Comparison of ENCODE assay signal across 21 cellular contexts in the genomic region with DNA sequence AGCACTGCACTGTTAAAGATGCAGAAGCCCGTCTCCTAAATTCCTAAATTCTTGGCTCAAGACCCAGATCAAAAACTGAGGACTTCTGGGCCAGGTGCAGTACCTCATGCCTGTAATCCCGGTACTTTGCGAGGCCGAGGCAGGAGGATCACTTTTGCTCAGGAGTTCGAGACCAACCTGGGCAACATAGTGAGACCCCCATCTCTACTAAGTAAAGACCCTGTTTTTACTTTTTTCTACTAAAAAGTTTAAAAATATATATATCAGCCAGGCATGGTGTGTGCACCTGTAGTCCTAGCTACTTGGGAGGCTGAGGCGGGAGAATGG. TPM values are rescaled to one million over a fixed set of nuclear protein-coding genes. Genes with fewer than 3 reads are reported as not detected.
A peak's percentile ranks its signal among the peaks of the same experiment; 100 is the strongest.
DNase-seq lines count a peak whose midpoint lies in the region; ATAC-seq and TF ChIP-seq lines count a peak whose summit lies in the region.
"Had no signal": no experiment of that assay in that cellular context is flagged by ENCODE, and none has a peak within 500 bp of the region (broad histone marks: within the 10 kb centered on the region; RNA-seq: fewer than 3 reads in every experiment).

No MANE protein-coding gene starts in this region.

- H3K9me3 ChIP-seq in PC-3 (ENCODE audit: low read length), result no peaks in the 10 kb centered on the region
- no peaks in the 10 kb centered on the region for H3K9me3 ChIP-seq in hepatocyte (ENCODE audit: low read depth)
- no peaks in the 10 kb centered on the region for H3K9me3 ChIP-seq in neuronal stem cell (replicated peaks in 1 of 2; ENCODE audit: control insufficient read depth in 2 of 2, insufficient read depth in 1 of 2, low read depth in 1 of 2, low read length in 2 of 2)
- no peaks in the 10 kb centered on the region for H3K9me3 ChIP-seq in BE2C
- H3K9me3 ChIP-seq: uterus had no signal

- H3K4me3 Mint-ChIP-seq in Calu3 (ENCODE audit: low read depth, unreplicated experiment) (peak overlapping the region; percentile 70), glutamatergic neuron (ENCODE audit: unreplicated experiment) (no peak overlapping the region)
- H3K4me3 Mint-ChIP-seq: activated CD8-positive, alpha-beta T cell treated with anti-CD3 and anti-CD28 coated beads, Interleukin-2, amount 10 ng/mL, durations not matched to agents 7 days and 5 days; activated naive CD4-positive, alpha-beta T cell treated with anti-CD3 and anti-CD28 coated beads, Interleukin-2, amount 50 U/mL, for 24 hours; activated T-cell treated with anti-CD3 and anti-CD28 coated beads, Interleukin-2, amount 50 U/mL, for 4 hours; naive thymus-derived CD8-positive, alpha-beta T cell had no signal

- H2BK12ac ChIP-seq in neuronal stem cell (ENCODE audit: low read length), result no peak overlapping the region

- TSS peak; percentile 77 for BruUV-seq in Calu3 (replicated peaks; lab: Mats Ljungman, UMichigan)
- BruUV-seq in PC-3 (replicated peaks; lab: Mats Ljungman, UMichigan), result TSS peak; percentile 92

- H4K8ac ChIP-seq in neuronal stem cell (ENCODE audit: low read depth, low read length), result no peak overlapping the region

- no peak overlapping the region for H3K23ac ChIP-seq in neuronal stem cell (ENCODE audit: low read depth, low read length, poor library complexity)

- H3K9ac ChIP-seq in PC-3 (ENCODE audit: low read length) (no peak overlapping the region), neuronal stem cell (ENCODE audit: low read depth, low read length, poor library complexity) (no peak overlapping the region)
- H3K9ac ChIP-seq: parathyroid adenoma had no signal

- H3K27me3 Mint-ChIP-seq in Calu3 (ENCODE audit: unreplicated experiment) (no peaks in the 10 kb centered on the region), glutamatergic neuron (ENCODE audit: unreplicated experiment) (peaks cover 1% of the 10 kb centered on the region)

- WGBS in hepatocyte (ENCODE audit: low lambda C conversion rate, missing lambda C conversion rate), result 56% methylated on average over 6 of the region's 6 CpGs
- WGBS in neuronal stem cell (ENCODE audit: extremely low coverage in 2 of 2, insufficient read length in 2 of 2, insufficient replicate concordance in 1 of 2), 2 donors, result no CpG with 5 or more reads among the region's 6 CpGs

- H3F3A ChIP-seq in PC-3 (ENCODE audit: low read length, unreplicated experiment), result peaks cover 8% of the 10 kb centered on the region

- H3K4me2 ChIP-seq in PC-3 (ENCODE audit: low read length) (peak overlapping the region; percentile 75), hepatocyte (peak overlapping the region; percentile 7), neuronal stem cell (ENCODE audit: insufficient read depth, low read length, poor library complexity, severe bottlenecking) (no peak overlapping the region)

- no peak overlapping the region for H3K18ac ChIP-seq in neuronal stem cell (ENCODE audit: low read length)

- H4K20me1 ChIP-seq in PC-3 (ENCODE audit: low read length) (no peaks in the 10 kb centered on the region), hepatocyte (ENCODE audit: insufficient read depth, poor library complexity, severe bottlenecking) (no peaks in the 10 kb centered on the region)

- DNase-seq in Calu3 (no peak), PC-3 (no peak), hepatocyte (ENCODE audit: low spot score) (no peak), neuronal stem cell (ENCODE audit: low spot score) (no peak), glutamatergic neuron (no peak), BE2C (no peak)
- DNase-seq in activated CD8-positive, alpha-beta memory T cell treated with anti-CD3 and anti-CD28 coated beads, Interleukin-2, amount 50 U/mL, for 48 hours, result no peak
- DNase-seq: activated CD8-positive, alpha-beta T cell treated with anti-CD3 and anti-CD28 coated beads, Interleukin-2, amount 10 ng/mL, durations not matched to agents 7 days and 5 days; activated T-cell treated with anti-CD3 and anti-CD28 coated beads, Interleukin-2, amount 50 U/mL, for 4 hours; anterior cingulate cortex; GOT3; hippocampal formation; naive thymus-derived CD8-positive, alpha-beta T cell; NCI-H1694 treated with DMSO at 0.1 percent for 48 hours; RPMI8226 had no signal

- H2AFZ ChIP-seq in PC-3 (ENCODE audit: low read length) (0 out of 2 replicates have a peak overlapping the region, but pooled peaks have one; percentile 9), hepatocyte (no peak overlapping the region), neuronal stem cell (ENCODE audit: low read length) (no peak overlapping the region)
- H2AFZ ChIP-seq: parathyroid adenoma had no signal

- H3K27ac Mint-ChIP-seq in Calu3 (ENCODE audit: unreplicated experiment) (peak overlapping the region; percentile 83), glutamatergic neuron (ENCODE audit: unreplicated experiment) (no peak overlapping the region)
- H3K27ac Mint-ChIP-seq: activated CD8-positive, alpha-beta T cell treated with anti-CD3 and anti-CD28 coated beads, Interleukin-2, amount 10 ng/mL, durations not matched to agents 7 days and 5 days; activated naive CD4-positive, alpha-beta T cell treated with anti-CD3 and anti-CD28 coated beads, Interleukin-2, amount 50 U/mL, for 24 hours had no signal

- H3K4me1 Mint-ChIP-seq in Calu3 (ENCODE audit: low read depth, unreplicated experiment), result peaks cover 31% of the 10 kb centered on the region
- no peaks in the 10 kb centered on the region for H3K4me1 Mint-ChIP-seq in glutamatergic neuron (ENCODE audit: low read depth, unreplicated experiment)

- TF ChIP-seq CTCF in Calu3 (IDR thresholded peaks at IDR 0.05; ENCODE audit: unreplicated experiment) (no peak), PC-3 (conservative IDR thresholded peaks at IDR 0.05; ENCODE audit: low read depth, low read length) (no peak), hepatocyte (IDR thresholded peaks at IDR 0.05; ENCODE audit: poor library complexity) (no peak), glutamatergic neuron (IDR thresholded peaks at IDR 0.05; ENCODE audit: partially characterized antibody, unreplicated experiment) (no peak), BE2C (IDR thresholded peaks at IDR 0.05; ENCODE audit: low read depth, low read length) (no peak)

- ATAC-seq in PC-3, result no peak; the same call in 1 of the 2 replicates
- no peak for ATAC-seq in HG03521 (IDR thresholded peaks at IDR 0.05; ENCODE audit: unreplicated experiment)
- ATAC-seq: activated CD8-positive, alpha-beta T cell treated with anti-CD3 and anti-CD28 coated beads, Interleukin-2, amount 10 ng/mL, durations not matched to agents 7 days and 5 days had no signal

- no peak overlapping the region for H2BK120ac ChIP-seq in neuronal stem cell (ENCODE audit: low read depth, low read length)

- H3K9me2 ChIP-seq in PC-3 (replicated peaks; ENCODE audit: low read length) (no peaks in the 10 kb centered on the region), hepatocyte (replicated peaks; ENCODE audit: insufficient read depth) (no peaks in the 10 kb centered on the region)

- H3K36me3 ChIP-seq in PC-3 (ENCODE audit: low read depth, low read length), result no peaks in the 10 kb centered on the region
- no peaks in the 10 kb centered on the region for H3K36me3 ChIP-seq in hepatocyte (replicated peaks; ENCODE audit: insufficient read depth, low read depth)
- H3K36me3 ChIP-seq in neuronal stem cell (replicated peaks in 1 of 2; ENCODE audit: control insufficient read depth in 2 of 2, insufficient read depth in 2 of 2, low read length in 2 of 2), result no peaks in the 10 kb centered on the region
- no peaks in the 10 kb centered on the region for H3K36me3 ChIP-seq in BE2C
- H3K36me3 ChIP-seq: uterus had no signal

- intact Hi-C loops in Calu3 (cut with micrococcal nuclease; ENCODE audit: unreplicated experiment), result no loop called here
- intact Hi-C loops in PC-3 (cut with micrococcal nuclease), result loop anchor here (2.0 kb wide), 1 partner anchor 40 kb away; no protein-coding TSS in a partner anchor

- CTCF ChIA-PET in Calu3 (lab: Charles Lee) (interaction anchor here (0.6 to 2.1 kb wide), 13 partner anchors 8 to 1702 kb away, joined by 3 to 10 read pairs (median 4); no protein-coding TSS in a partner anchor), PC-3 (lab: Charles Lee) (interaction anchor here (1.6 kb wide), 1 partner anchor 96 kb away, joined by 4 read pairs; no protein-coding TSS in a partner anchor)

- peak overlapping the region; percentile 57 for H3K27ac ChIP-seq in PC-3 (ENCODE audit: low read length)
- peak overlapping the region; percentile 52 for H3K27ac ChIP-seq in hepatocyte
- H3K27ac ChIP-seq in neuronal stem cell (replicated peaks; ENCODE audit: low read length), result peak overlapping the region; percentile 50
- H3K27ac ChIP-seq: C4-2B, foreskin keratinocyte, parathyroid adenoma, uterus had no signal

- peaks cover 25% of the 10 kb centered on the region for H3K36me3 Mint-ChIP-seq in Calu3 (ENCODE audit: insufficient read depth, unreplicated experiment)
- H3K36me3 Mint-ChIP-seq in glutamatergic neuron (ENCODE audit: unreplicated experiment), result no peaks in the 10 kb centered on the region
- H3K36me3 Mint-ChIP-seq: activated naive CD4-positive, alpha-beta T cell treated with anti-CD3 and anti-CD28 coated beads, Interleukin-2, amount 50 U/mL, for 24 hours; naive thymus-derived CD8-positive, alpha-beta T cell had no signal

- peaks cover 36% of the 10 kb centered on the region for H3K4me1 ChIP-seq in PC-3 (ENCODE audit: insufficient read depth, low read length)
- peaks cover 17% of the 10 kb centered on the region for H3K4me1 ChIP-seq in hepatocyte (ENCODE audit: insufficient read depth)
- H3K4me1 ChIP-seq in neuronal stem cell (ENCODE audit: control insufficient read depth in 2 of 2, insufficient read depth in 1 of 2, low read depth in 1 of 2, low read length in 2 of 2), result peaks cover 22 to 28% of the 10 kb centered on the region in 2 donors
- no peaks in the 10 kb centered on the region for H3K4me1 ChIP-seq in BE2C
- H3K4me1 ChIP-seq: parathyroid adenoma, uterus had no signal

- H3K27me3 ChIP-seq in PC-3 (ENCODE audit: low read length), result no peaks in the 10 kb centered on the region
- no peaks in the 10 kb centered on the region for H3K27me3 ChIP-seq in hepatocyte
- H3K27me3 ChIP-seq in neuronal stem cell (ENCODE audit: control insufficient read depth in 3 of 3, insufficient read depth in 3 of 3, low read depth in 1 of 3, low read length in 3 of 3), result no peaks in the 10 kb centered on the region
- H3K27me3 ChIP-seq in BE2C, result 0 out of 2 replicates have a peak, but pooled peaks cover 2% of the 10 kb centered on the region
- H3K27me3 ChIP-seq: foreskin keratinocyte, uterus had no signal

- no peak overlapping the region for H4K91ac ChIP-seq in neuronal stem cell (ENCODE audit: low read depth, low read length, poor library complexity)

- no peak overlapping the region for H2AK5ac ChIP-seq in neuronal stem cell (ENCODE audit: low read depth, low read length)

- H3K14ac ChIP-seq in neuronal stem cell (ENCODE audit: low read length), result no peak overlapping the region

- H3K4me3 ChIP-seq in PC-3 (ENCODE audit: low read length), result peak overlapping the region; percentile 56; the same call in 1 of the 2 replicates
- H3K4me3 ChIP-seq in hepatocyte, result no peak overlapping the region
- H3K4me3 ChIP-seq in neuronal stem cell (ENCODE audit: low read length in 2 of 2), result no peak overlapping the region
- no peak overlapping the region for H3K4me3 ChIP-seq in BE2C (ENCODE audit: low read depth, low read length)
- H3K4me3 ChIP-seq: uterus had no signal

- H2BK15ac ChIP-seq in neuronal stem cell (ENCODE audit: low read length), result no peak overlapping the region

- no peak overlapping the region for H3K4ac ChIP-seq in neuronal stem cell (ENCODE audit: low read length)

- H3K79me2 ChIP-seq in PC-3 (ENCODE audit: low read length) (no peaks in the 10 kb centered on the region), hepatocyte (no peaks in the 10 kb centered on the region)
- H3K79me2 ChIP-seq: parathyroid adenoma had no signal

- H3K9me3 Mint-ChIP-seq in Calu3 (ENCODE audit: low read depth, unreplicated experiment) (peaks cover 2% of the 10 kb centered on the region), glutamatergic neuron (ENCODE audit: unreplicated experiment) (no peaks in the 10 kb centered on the region)
- H3K9me3 Mint-ChIP-seq: activated naive CD4-positive, alpha-beta T cell treated with anti-CD3 and anti-CD28 coated beads, Interleukin-2, amount 50 U/mL, for 24 hours; activated T-cell treated with anti-CD3 and anti-CD28 coated beads, Interleukin-2, amount 50 U/mL, for 4 hours had no signal

- POLR2A ChIA-PET in PC-3 (lab: Charles Lee; ENCODE audit: unreplicated experiment), result interaction anchor here (0.6 to 0.7 kb wide), 5 partner anchors 14 to 165 kb away, joined by 3 to 9 read pairs (median 3); no protein-coding TSS in a partner anchor

- no peak overlapping the region for H2BK5ac ChIP-seq in neuronal stem cell (ENCODE audit: low read length)

- H3K79me1 ChIP-seq in neuronal stem cell (ENCODE audit: low read depth, low read length), result no peaks in the 10 kb centered on the region

RNA-seq across cellular contexts. Expression of a gene that starts 29.7 kb away (rescaled TPM):
- total RNA-seq in Calu3 (2022) (12.1 and 25.9 TPM in 2 replicates), PC-3 (2014; rRNA removed) (29.7 and 33.1 TPM in 2 replicates), hepatocyte (3.9 and 4.3 TPM in 2 replicates), glutamatergic neuron (ENCODE audit: unreplicated experiment) (0.44 TPM)
- polyA plus RNA-seq in hepatocyte, result 2.5 and 4.1 TPM in 2 replicates
- polyA plus RNA-seq in neuronal stem cell (2013, experiment 1 of 2), result 2.6 TPM
- 2.8 TPM for polyA plus RNA-seq in neuronal stem cell (2013, experiment 2 of 2)
- polyA plus RNA-seq in BE2C (2012; ENCODE audit: insufficient read depth, insufficient read length, low read depth), result not detected
